In genomic region chr3:184241447-184242296, GRCh38 we compare ENCODE assay signal across 8 cellular contexts. TPM values are rescaled to one million over a fixed set of nuclear protein-coding genes. Genes with fewer than 3 reads are reported as not detected.
DNase-seq lines count a peak whose midpoint lies in the region; ATAC-seq and TF ChIP-seq lines count a peak whose summit lies in the region.

No MANE protein-coding gene starts in this region.

- peak overlapping the region; percentile 41 for H3K4me2 ChIP-seq in hepatocyte

- H3K36me3 Mint-ChIP-seq in activated naive CD8-positive, alpha-beta T cell treated with anti-CD3 and anti-CD28 coated beads, Interleukin-2, amount 10 ng/mL, durations not matched to agents 7 days and 5 days: peaks cover 14% of the 10 kb centered on the region
- H3K36me3 Mint-ChIP-seq in activated naive CD8-positive, alpha-beta T cell treated with anti-CD3 and anti-CD28 coated beads for 36 hours: peaks cover 16% of the 10 kb centered on the region

- H3K4me3 ChIP-seq in hepatocyte (no peak overlapping the region), uterus (no peak overlapping the region), ascending aorta (no peak overlapping the region)

- no peak for TF ChIP-seq POLR2A in uterus (IDR thresholded peaks at IDR 0.05)

- H3K4me3 Mint-ChIP-seq in activated naive CD8-positive, alpha-beta T cell treated with anti-CD3 and anti-CD28 coated beads, Interleukin-2, amount 10 ng/mL, durations not matched to agents 7 days and 5 days: no peak overlapping the region
- no peak overlapping the region for H3K4me3 Mint-ChIP-seq in activated naive CD8-positive, alpha-beta T cell treated with anti-CD3 and anti-CD28 coated beads for 36 hours

- H3K79me2 ChIP-seq in hepatocyte: peaks cover 2% of the 10 kb centered on the region

- no peak overlapping the region for H3K27ac ChIP-seq in hepatocyte
- H3K27ac ChIP-seq in uterus: no peak overlapping the region
- no peak overlapping the region for H3K27ac ChIP-seq in ascending aorta

- H3K36me3 ChIP-seq in hepatocyte (replicated peaks; ENCODE audit: insufficient read depth, low read depth) (no peaks in the 10 kb centered on the region), uterus (no peaks in the 10 kb centered on the region), ascending aorta (peaks cover 31 to 38% of the 10 kb centered on the region in 2 donors)

- peak; percentile 62 for ATAC-seq in activated naive CD8-positive, alpha-beta T cell treated with anti-CD3 and anti-CD28 coated beads, Interleukin-2, amount 10 ng/mL, durations not matched to agents 7 days and 5 days (ENCODE audit: low read depth)

- peaks cover 2% of the 10 kb centered on the region for H3K4me1 Mint-ChIP-seq in activated naive CD8-positive, alpha-beta T cell treated with anti-CD3 and anti-CD28 coated beads, Interleukin-2, amount 10 ng/mL, durations not matched to agents 7 days and 5 days
- peaks cover 10% of the 10 kb centered on the region for H3K4me1 Mint-ChIP-seq in activated naive CD8-positive, alpha-beta T cell treated with anti-CD3 and anti-CD28 coated beads for 36 hours

- 68% methylated on average over 41 of the region's 46 CpGs for WGBS in hepatocyte (ENCODE audit: low lambda C conversion rate, missing lambda C conversion rate)

- no peak overlapping the region for H3K27ac Mint-ChIP-seq in activated naive CD8-positive, alpha-beta T cell treated with anti-CD3 and anti-CD28 coated beads, Interleukin-2, amount 10 ng/mL, durations not matched to agents 7 days and 5 days
- no peak overlapping the region for H3K27ac Mint-ChIP-seq in activated naive CD8-positive, alpha-beta T cell treated with anti-CD3 and anti-CD28 coated beads for 36 hours

- no peaks in the 10 kb centered on the region for H3K9me3 ChIP-seq in hepatocyte (ENCODE audit: low read depth)
- no peaks in the 10 kb centered on the region for H3K9me3 ChIP-seq in uterus
- no peaks in the 10 kb centered on the region for H3K9me3 ChIP-seq in ascending aorta

- H4K20me1 ChIP-seq in hepatocyte (ENCODE audit: insufficient read depth, poor library complexity, severe bottlenecking): no peaks in the 10 kb centered on the region

- H3K27me3 ChIP-seq in hepatocyte: no peaks in the 10 kb centered on the region
- H3K27me3 ChIP-seq in uterus: no peaks in the 10 kb centered on the region
- H3K27me3 ChIP-seq in ascending aorta: no peaks in the 10 kb centered on the region

- no peaks in the 10 kb centered on the region for H3K27me3 Mint-ChIP-seq in activated naive CD8-positive, alpha-beta T cell treated with anti-CD3 and anti-CD28 coated beads, Interleukin-2, amount 10 ng/mL, durations not matched to agents 7 days and 5 days
- no peaks in the 10 kb centered on the region for H3K27me3 Mint-ChIP-seq in activated naive CD8-positive, alpha-beta T cell treated with anti-CD3 and anti-CD28 coated beads for 36 hours

- H3K9me3 Mint-ChIP-seq in activated naive CD8-positive, alpha-beta T cell treated with anti-CD3 and anti-CD28 coated beads, Interleukin-2, amount 10 ng/mL, durations not matched to agents 7 days and 5 days: no peaks in the 10 kb centered on the region
- no peaks in the 10 kb centered on the region for H3K9me3 Mint-ChIP-seq in activated naive CD8-positive, alpha-beta T cell treated with anti-CD3 and anti-CD28 coated beads for 36 hours

- H2AFZ ChIP-seq in hepatocyte: no peak overlapping the region

- H3K9me2 ChIP-seq in hepatocyte (replicated peaks; ENCODE audit: insufficient read depth): no peaks in the 10 kb centered on the region

- POLR2A ChIA-PET in activated naive CD8-positive, alpha-beta T cell treated with anti-CD3 and anti-CD28 coated beads, Interleukin-2, amount 10 ng/mL, durations not matched to agents 7 days and 5 days (lab: Charles Lee): no interaction called here

- TF ChIP-seq CTCF in hepatocyte (IDR thresholded peaks at IDR 0.05; ENCODE audit: poor library complexity) (peak; percentile 32), uterus (IDR thresholded peaks at IDR 0.05) (peak in 3 of 4 experiments; percentile 19 to 42 (median 24)), ascending aorta (IDR thresholded peaks at IDR 0.05) (peak in 1 of 3 experiments; percentile 24)

- intact Hi-C loops in uterus (cut with DNase I; ENCODE audit: low total_unique reads): no loop called here
- intact Hi-C loops in ascending aorta (cut with DNase I): no loop called here

- no peak for DNase-seq in activated naive CD8-positive, alpha-beta T cell treated with anti-CD3 and anti-CD28 coated beads, Interleukin-2, amount 10 ng/mL, durations not matched to agents 7 days and 5 days
- DNase-seq in activated naive CD8-positive, alpha-beta T cell treated with anti-CD3 and anti-CD28 coated beads for 36 hours: no peak
- DNase-seq in SHP77 (lab: John Stamatoyannopoulos, UW): peak; percentile 40 to 66
- peak; percentile 63 for DNase-seq in hepatocyte (ENCODE audit: low spot score)
- DNase-seq in uterus: no peak
- DNase-seq in COLO829 (ENCODE audit: low spot score): no peak
- DNase-seq in ecto neural progenitor cell (ENCODE audit: low spot score): no peak
- no peak for DNase-seq in ascending aorta (ENCODE audit: low spot score in 2 of 2)

- H3K4me1 ChIP-seq in hepatocyte (ENCODE audit: insufficient read depth): no peaks in the 10 kb centered on the region
- no peaks in the 10 kb centered on the region for H3K4me1 ChIP-seq in uterus
- H3K4me1 ChIP-seq in ascending aorta: no peaks in the 10 kb centered on the region

RNA-seq across cellular contexts. Expression of gene ALG3, which starts 7.1 kb away (rescaled TPM):
- 10 to 100 TPM; 38.8 to 38.9 TPM for total RNA-seq in activated naive CD8-positive, alpha-beta T cell treated with anti-CD3 and anti-CD28 coated beads, Interleukin-2, amount 10 ng/mL, durations not matched to agents 7 days and 5 days
- total RNA-seq in activated naive CD8-positive, alpha-beta T cell treated with anti-CD3 and anti-CD28 coated beads for 36 hours: 10 to 100 TPM; 52.3 to 54.9 TPM
- 52.3 and 68.9 TPM in 2 replicates for total RNA-seq in hepatocyte
- polyA plus RNA-seq in hepatocyte: 120 and 122 TPM in 2 replicates
- total RNA-seq in uterus: 10 to 100 TPM; 16.5 to 77.1 (median 53.1) TPM
- total RNA-seq in ascending aorta: 167 TPM

RNA-seq across cellular contexts. Expression of gene EEF1AKMT4, which starts 7.8 kb away (rescaled TPM):
- 1 to 10 TPM; 2.5 to 3.3 TPM for total RNA-seq in activated naive CD8-positive, alpha-beta T cell treated with anti-CD3 and anti-CD28 coated beads, Interleukin-2, amount 10 ng/mL, durations not matched to agents 7 days and 5 days
- total RNA-seq in activated naive CD8-positive, alpha-beta T cell treated with anti-CD3 and anti-CD28 coated beads for 36 hours: 10 to 100 TPM; 10.2 to 10.9 TPM
- total RNA-seq in hepatocyte: 8.4 and 9.8 TPM in 2 replicates
- polyA plus RNA-seq in hepatocyte: 13.5 and 16.5 TPM in 2 replicates
- total RNA-seq in uterus: 1 to 10 TPM in 3 of 4 donors, under 1 TPM in 1; 0.51 to 4.7 (median 2.2) TPM
- 4.8 TPM for total RNA-seq in ascending aorta

RNA-seq across cellular contexts. Expression of gene VWA5B2, which starts 12.3 kb away (rescaled TPM):
- total RNA-seq in activated naive CD8-positive, alpha-beta T cell treated with anti-CD3 and anti-CD28 coated beads, Interleukin-2, amount 10 ng/mL, durations not matched to agents 7 days and 5 days: under 1 TPM in 1 of 2 experiments, not detected in 1; 0.25 TPM
- total RNA-seq in activated naive CD8-positive, alpha-beta T cell treated with anti-CD3 and anti-CD28 coated beads for 36 hours: not detected
- total RNA-seq in hepatocyte (0.40 and 3.2 TPM in 2 replicates), uterus (under 1 TPM in 1 of 4 donors, not detected in 3; 0.35 TPM), ascending aorta (0.32 TPM)
- 1.0 and 1.5 TPM in 2 replicates for polyA plus RNA-seq in hepatocyte

RNA-seq across cellular contexts. Expression of gene CAMK2N2, which starts 19.7 kb away (rescaled TPM):
- total RNA-seq in activated naive CD8-positive, alpha-beta T cell treated with anti-CD3 and anti-CD28 coated beads, Interleukin-2, amount 10 ng/mL, durations not matched to agents 7 days and 5 days: not detected
- total RNA-seq in activated naive CD8-positive, alpha-beta T cell treated with anti-CD3 and anti-CD28 coated beads for 36 hours: not detected
- total RNA-seq in hepatocyte (not detected in 2 replicates), uterus (not detected), ascending aorta (not detected)
- polyA plus RNA-seq in hepatocyte: 0.11 and 0.30 TPM in 2 replicates

RNA-seq across cellular contexts. Expression of gene ECE2, which starts 34.1 kb away (rescaled TPM):
- total RNA-seq in activated naive CD8-positive, alpha-beta T cell treated with anti-CD3 and anti-CD28 coated beads, Interleukin-2, amount 10 ng/mL, durations not matched to agents 7 days and 5 days: not detected
- total RNA-seq in activated naive CD8-positive, alpha-beta T cell treated with anti-CD3 and anti-CD28 coated beads for 36 hours: not detected
- not detected in 2 replicates for total RNA-seq in hepatocyte
- not detected in 2 replicates for polyA plus RNA-seq in hepatocyte
- total RNA-seq in uterus: not detected
- total RNA-seq in ascending aorta: not detected

Comparison
In these comparisons a context has a peak if more than half of its experiments do, and no peak if none do; other contexts are left out.
1. DNase-seq: peak in SHP77 (2 of 2) and hepatocyte (single experiment); none in activated naive CD8-positive, alpha-beta T cell treated with anti-CD3 and anti-CD28 coated beads, Interleukin-2, amount 10 ng/mL, durations not matched to agents 7 days and 5 days (single experiment), activated naive CD8-positive, alpha-beta T cell treated with anti-CD3 and anti-CD28 coated beads for 36 hours (single experiment), uterus (0 of 2), COLO829 (single experiment), ecto neural progenitor cell (single experiment) and ascending aorta (0 of 2).